In genomic region chr13:76697277-76697676, GRCh38 we compare ENCODE assay signal across 22 cellular contexts.
"Had no signal": no experiment of that assay in that cellular context is flagged by ENCODE, and none has a peak within 500 bp of the region (broad histone marks: within the 10 kb centered on the region; RNA-seq: fewer than 3 reads in every experiment).

No MANE protein-coding gene starts in this region.

- H3K27ac ChIP-seq: breast epithelium, dorsolateral prefrontal cortex, ovary, testis, tibial nerve had no signal

- H3K27me3 ChIP-seq: breast epithelium, dorsolateral prefrontal cortex, hepatocyte, ovary, testis, tibial nerve had no signal

- ATAC-seq: left colon; left ventricle myocardium superior; natural killer cell; stimulated activated naive B cell treated with anti-CD40 and anti-IgM and Interleukin-4, amounts not matched to agents 10 μg/mL and 1 μg/mL and 100 μg/mL, for 72 hours; stimulated activated naive CD8-positive, alpha-beta T cell treated with anti-CD3 and anti-CD28 coated beads, Interleukin-15, amount 100 ng/mL, for 72 hours had no signal

- DNase-seq: central memory CD4-positive, alpha-beta T cell; cortex of kidney; dorsolateral prefrontal cortex; effector CD8-positive, alpha-beta T cell; foreskin fibroblast; head of caudate nucleus; kidney; left colon; left ventricle myocardium superior; mesendoderm; natural killer cell; ovary; stimulated activated CD4-positive, alpha-beta T cell treated with anti-CD3 and anti-CD28 coated beads, Interleukin-4, amount 100 ng/mL, for 4 hours; stimulated activated naive B cell treated with anti-CD40 and anti-IgM and Interleukin-4, amounts not matched to agents 10 μg/mL and 1 μg/mL and 100 μg/mL, for 72 hours; stimulated activated naive CD8-positive, alpha-beta T cell treated with anti-CD3 and anti-CD28 coated beads, Interleukin-15, amount 100 ng/mL, for 72 hours; testis had no signal

- H3K27ac Mint-ChIP-seq: natural killer cell; progenitor cell of endocrine pancreas; stimulated activated naive B cell treated with anti-CD40 and anti-IgM and Interleukin-4, amounts not matched to agents 10 μg/mL and 1 μg/mL and 100 μg/mL, for 72 hours; stimulated activated naive CD8-positive, alpha-beta T cell treated with anti-CD3 and anti-CD28 coated beads, Interleukin-15, amount 100 ng/mL, for 72 hours had no signal

- H3K4me1 ChIP-seq: breast epithelium had no signal

- H3K9me3 ChIP-seq: breast epithelium, ovary, testis, tibial nerve had no signal

- H3K4me1 Mint-ChIP-seq: natural killer cell; stimulated activated naive B cell treated with anti-CD40 and anti-IgM and Interleukin-4, amounts not matched to agents 10 μg/mL and 1 μg/mL and 100 μg/mL, for 72 hours; stimulated activated naive CD8-positive, alpha-beta T cell treated with anti-CD3 and anti-CD28 coated beads, Interleukin-15, amount 100 ng/mL, for 72 hours had no signal

- H3K36me3 Mint-ChIP-seq: natural killer cell; stimulated activated naive B cell treated with anti-CD40 and anti-IgM and Interleukin-4, amounts not matched to agents 10 μg/mL and 1 μg/mL and 100 μg/mL, for 72 hours had no signal

- H2AFZ ChIP-seq: hepatocyte had no signal

- H3K4me3 Mint-ChIP-seq: natural killer cell; neural crest cell; stimulated activated naive B cell treated with anti-CD40 and anti-IgM and Interleukin-4, amounts not matched to agents 10 μg/mL and 1 μg/mL and 100 μg/mL, for 72 hours; stimulated activated naive CD8-positive, alpha-beta T cell treated with anti-CD3 and anti-CD28 coated beads, Interleukin-15, amount 100 ng/mL, for 72 hours had no signal

- H3K36me3 ChIP-seq: breast epithelium, ovary, tibial nerve had no signal

- H3K9me3 Mint-ChIP-seq: natural killer cell; stimulated activated naive CD8-positive, alpha-beta T cell treated with anti-CD3 and anti-CD28 coated beads, Interleukin-15, amount 100 ng/mL, for 72 hours had no signal

- H3K4me2 ChIP-seq: hepatocyte had no signal

- H3K4me3 ChIP-seq: breast epithelium, dorsolateral prefrontal cortex, hepatocyte, lung, ovary, testis, tibial nerve had no signal

- H3K27me3 Mint-ChIP-seq: stimulated activated naive CD8-positive, alpha-beta T cell treated with anti-CD3 and anti-CD28 coated beads, Interleukin-15, amount 100 ng/mL, for 72 hours had no signal
